Comparison of ENCODE assay signal across 2 cellular contexts in the genomic region with DNA sequence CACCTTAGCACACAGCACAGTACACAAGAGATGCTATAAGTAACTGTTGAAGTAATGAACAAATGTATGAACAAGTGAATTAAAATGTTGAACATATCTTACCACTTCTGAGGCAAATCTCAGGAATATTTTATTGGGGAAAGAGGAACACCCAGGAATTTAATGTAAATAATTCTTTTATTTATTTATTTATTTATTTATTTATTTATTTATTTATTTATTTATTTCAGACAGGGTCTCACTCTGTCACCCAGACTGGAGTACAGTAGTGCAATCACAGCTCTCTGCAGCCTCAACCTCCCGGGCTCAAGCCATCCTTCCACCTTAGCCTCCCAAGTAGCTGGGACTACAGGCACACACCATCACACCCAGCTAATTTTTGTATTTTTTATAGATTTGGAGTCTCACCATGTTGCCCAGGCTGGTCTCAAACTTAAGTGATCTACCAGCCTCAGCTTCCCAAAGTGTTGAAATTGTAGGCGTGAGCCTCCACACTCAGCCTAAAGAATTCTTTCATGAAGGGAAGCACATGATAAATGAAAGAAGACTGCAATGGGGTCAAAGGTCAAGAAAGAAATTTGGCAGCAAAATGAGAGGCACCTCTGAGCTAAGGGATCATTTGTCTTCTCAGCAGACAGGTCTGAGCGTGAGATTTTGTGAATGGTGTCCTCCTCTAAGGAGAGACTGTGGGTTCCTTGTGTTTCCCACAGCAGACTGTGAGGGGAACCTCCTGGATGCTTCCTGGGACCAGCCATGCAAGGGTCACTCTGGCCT.
TF ChIP-seq lines count a peak whose summit lies in the region.

No MANE protein-coding gene starts in this region.

TF ChIP-seq in GM23338, 12 proteins besides CTCF, POLR2A, EP300 and RAD21:
- TF ChIP-seq ZNF331 (CRISPR knock-in tag; IDR thresholded peaks at IDR 0.05; ENCODE audit: low read depth) (no peak), CREB1 (CRISPR knock-in tag; IDR thresholded peaks at IDR 0.05; ENCODE audit: low read depth) (no peak), POLR2AphosphoS5 (IDR thresholded peaks at IDR 0.05; ENCODE audit: low read depth) (no peak), JUNB (IDR thresholded peaks at IDR 0.05; ENCODE audit: unreplicated experiment) (no peak), ZNF114 (CRISPR knock-in tag; IDR thresholded peaks at IDR 0.05) (no peak)
- TF ChIP-seq, protein P1, sequence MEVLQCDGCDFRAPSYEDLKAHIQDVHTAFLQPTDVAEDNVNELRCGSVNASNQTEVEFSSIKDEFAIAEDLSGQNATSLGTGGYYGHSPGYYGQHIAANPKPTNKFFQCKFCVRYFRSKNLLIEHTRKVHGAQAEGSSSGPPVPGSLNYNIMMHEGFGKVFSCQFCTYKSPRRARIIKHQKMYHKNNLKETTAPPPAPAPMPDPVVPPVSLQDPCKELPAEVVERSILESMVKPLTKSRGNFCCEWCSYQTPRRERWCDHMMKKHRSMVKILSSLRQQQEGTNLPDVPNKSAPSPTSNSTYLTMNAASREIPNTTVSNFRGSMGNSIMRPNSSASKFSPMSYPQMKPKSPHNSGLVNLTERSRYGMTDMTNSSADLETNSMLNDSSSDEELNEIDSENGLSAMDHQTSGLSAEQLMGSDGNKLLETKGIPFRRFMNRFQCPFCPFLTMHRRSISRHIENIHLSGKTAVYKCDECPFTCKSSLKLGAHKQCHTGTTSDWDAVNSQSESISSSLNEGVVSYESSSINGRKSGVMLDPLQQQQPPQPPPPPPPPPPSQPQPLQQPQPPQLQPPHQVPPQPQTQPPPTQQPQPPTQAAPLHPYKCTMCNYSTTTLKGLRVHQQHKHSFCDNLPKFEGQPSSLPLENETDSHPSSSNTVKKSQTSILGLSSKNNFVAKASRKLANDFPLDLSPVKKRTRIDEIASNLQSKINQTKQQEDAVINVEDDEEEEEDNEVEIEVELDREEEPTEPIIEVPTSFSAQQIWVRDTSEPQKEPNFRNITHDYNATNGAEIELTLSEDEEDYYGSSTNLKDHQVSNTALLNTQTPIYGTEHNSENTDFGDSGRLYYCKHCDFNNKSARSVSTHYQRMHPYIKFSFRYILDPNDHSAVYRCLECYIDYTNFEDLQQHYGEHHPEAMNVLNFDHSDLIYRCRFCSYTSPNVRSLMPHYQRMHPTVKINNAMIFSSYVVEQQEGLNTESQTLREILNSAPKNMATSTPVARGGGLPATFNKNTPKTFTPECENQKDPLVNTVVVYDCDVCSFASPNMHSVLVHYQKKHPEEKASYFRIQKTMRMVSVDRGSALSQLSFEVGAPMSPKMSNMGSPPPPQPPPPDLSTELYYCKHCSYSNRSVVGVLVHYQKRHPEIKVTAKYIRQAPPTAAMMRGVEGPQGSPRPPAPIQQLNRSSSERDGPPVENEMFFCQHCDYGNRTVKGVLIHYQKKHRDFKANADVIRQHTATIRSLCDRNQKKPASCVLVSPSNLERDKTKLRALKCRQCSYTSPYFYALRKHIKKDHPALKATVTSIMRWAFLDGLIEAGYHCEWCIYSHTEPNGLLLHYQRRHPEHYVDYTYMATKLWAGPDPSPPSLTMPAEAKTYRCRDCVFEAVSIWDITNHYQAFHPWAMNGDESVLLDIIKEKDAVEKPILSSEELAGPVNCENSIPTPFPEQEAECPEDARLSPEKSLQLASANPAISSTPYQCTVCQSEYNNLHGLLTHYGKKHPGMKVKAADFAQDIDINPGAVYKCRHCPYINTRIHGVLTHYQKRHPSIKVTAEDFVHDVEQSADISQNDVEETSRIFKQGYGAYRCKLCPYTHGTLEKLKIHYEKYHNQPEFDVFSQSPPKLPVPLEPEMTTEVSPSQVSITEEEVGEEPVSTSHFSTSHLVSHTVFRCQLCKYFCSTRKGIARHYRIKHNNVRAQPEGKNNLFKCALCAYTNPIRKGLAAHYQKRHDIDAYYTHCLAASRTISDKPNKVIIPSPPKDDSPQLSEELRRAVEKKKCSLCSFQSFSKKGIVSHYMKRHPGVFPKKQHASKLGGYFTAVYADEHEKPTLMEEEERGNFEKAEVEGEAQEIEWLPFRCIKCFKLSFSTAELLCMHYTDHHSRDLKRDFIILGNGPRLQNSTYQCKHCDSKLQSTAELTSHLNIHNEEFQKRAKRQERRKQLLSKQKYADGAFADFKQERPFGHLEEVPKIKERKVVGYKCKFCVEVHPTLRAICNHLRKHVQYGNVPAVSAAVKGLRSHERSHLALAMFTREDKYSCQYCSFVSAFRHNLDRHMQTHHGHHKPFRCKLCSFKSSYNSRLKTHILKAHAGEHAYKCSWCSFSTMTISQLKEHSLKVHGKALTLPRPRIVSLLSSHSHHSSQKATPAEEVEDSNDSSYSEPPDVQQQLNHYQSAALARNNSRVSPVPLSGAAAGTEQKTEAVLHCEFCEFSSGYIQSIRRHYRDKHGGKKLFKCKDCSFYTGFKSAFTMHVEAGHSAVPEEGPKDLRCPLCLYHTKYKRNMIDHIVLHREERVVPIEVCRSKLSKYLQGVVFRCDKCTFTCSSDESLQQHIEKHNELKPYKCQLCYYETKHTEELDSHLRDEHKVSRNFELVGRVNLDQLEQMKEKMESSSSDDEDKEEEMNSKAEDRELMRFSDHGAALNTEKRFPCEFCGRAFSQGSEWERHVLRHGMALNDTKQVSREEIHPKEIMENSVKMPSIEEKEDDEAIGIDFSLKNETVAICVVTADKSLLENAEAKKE (CRISPR knock-in tag; IDR thresholded peaks at IDR 0.05) = no peak
- TF ChIP-seq, protein P2, sequence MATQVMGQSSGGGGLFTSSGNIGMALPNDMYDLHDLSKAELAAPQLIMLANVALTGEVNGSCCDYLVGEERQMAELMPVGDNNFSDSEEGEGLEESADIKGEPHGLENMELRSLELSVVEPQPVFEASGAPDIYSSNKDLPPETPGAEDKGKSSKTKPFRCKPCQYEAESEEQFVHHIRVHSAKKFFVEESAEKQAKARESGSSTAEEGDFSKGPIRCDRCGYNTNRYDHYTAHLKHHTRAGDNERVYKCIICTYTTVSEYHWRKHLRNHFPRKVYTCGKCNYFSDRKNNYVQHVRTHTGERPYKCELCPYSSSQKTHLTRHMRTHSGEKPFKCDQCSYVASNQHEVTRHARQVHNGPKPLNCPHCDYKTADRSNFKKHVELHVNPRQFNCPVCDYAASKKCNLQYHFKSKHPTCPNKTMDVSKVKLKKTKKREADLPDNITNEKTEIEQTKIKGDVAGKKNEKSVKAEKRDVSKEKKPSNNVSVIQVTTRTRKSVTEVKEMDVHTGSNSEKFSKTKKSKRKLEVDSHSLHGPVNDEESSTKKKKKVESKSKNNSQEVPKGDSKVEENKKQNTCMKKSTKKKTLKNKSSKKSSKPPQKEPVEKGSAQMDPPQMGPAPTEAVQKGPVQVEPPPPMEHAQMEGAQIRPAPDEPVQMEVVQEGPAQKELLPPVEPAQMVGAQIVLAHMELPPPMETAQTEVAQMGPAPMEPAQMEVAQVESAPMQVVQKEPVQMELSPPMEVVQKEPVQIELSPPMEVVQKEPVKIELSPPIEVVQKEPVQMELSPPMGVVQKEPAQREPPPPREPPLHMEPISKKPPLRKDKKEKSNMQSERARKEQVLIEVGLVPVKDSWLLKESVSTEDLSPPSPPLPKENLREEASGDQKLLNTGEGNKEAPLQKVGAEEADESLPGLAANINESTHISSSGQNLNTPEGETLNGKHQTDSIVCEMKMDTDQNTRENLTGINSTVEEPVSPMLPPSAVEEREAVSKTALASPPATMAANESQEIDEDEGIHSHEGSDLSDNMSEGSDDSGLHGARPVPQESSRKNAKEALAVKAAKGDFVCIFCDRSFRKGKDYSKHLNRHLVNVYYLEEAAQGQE (IDR thresholded peaks at IDR 0.05; ENCODE audit: unreplicated experiment) = no peak
- TF ChIP-seq, protein P3, sequence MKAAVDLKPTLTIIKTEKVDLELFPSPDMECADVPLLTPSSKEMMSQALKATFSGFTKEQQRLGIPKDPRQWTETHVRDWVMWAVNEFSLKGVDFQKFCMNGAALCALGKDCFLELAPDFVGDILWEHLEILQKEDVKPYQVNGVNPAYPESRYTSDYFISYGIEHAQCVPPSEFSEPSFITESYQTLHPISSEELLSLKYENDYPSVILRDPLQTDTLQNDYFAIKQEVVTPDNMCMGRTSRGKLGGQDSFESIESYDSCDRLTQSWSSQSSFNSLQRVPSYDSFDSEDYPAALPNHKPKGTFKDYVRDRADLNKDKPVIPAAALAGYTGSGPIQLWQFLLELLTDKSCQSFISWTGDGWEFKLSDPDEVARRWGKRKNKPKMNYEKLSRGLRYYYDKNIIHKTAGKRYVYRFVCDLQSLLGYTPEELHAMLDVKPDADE (IDR thresholded peaks at IDR 0.05) = no peak

TF ChIP-seq in K562, 482 proteins besides CTCF, POLR2A, EP300 and RAD21 (continues in another document):
- TF ChIP-seq NR2C1 (IDR thresholded peaks at IDR 0.05) = peak; percentile 69
- TF ChIP-seq NR2C1 (tag; IDR thresholded peaks at IDR 0.05) = peak; percentile 79
- TF ChIP-seq ZC3H8 (IDR thresholded peaks at IDR 0.05) = no peak
- TF ChIP-seq, protein P4, sequence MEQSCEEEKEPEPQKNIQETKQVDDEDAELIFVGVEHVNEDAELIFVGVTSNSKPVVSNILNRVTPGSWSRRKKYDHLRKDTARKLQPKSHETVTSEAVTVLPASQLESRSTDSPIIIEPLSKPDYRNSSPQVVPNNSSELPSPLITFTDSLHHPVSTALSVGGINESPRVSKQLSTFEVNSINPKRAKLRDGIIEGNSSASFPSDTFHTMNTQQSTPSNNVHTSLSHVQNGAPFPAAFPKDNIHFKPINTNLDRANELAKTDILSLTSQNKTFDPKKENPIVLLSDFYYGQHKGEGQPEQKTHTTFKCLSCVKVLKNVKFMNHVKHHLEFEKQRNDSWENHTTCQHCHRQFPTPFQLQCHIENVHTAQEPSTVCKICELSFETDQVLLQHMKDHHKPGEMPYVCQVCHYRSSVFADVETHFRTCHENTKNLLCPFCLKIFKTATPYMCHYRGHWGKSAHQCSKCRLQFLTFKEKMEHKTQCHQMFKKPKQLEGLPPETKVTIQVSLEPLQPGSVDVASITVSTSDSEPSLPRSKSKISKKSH (CRISPR knock-in tag; IDR thresholded peaks at IDR 0.05) = no peak
- no peak for TF ChIP-seq NFIX (CRISPR knock-in tag; IDR thresholded peaks at IDR 0.05; ENCODE audit: low read depth)
- no peak for TF ChIP-seq POLR2H (tag; IDR thresholded peaks at IDR 0.05; ENCODE audit: low read depth)
- TF ChIP-seq ZNF699 (CRISPR knock-in tag; IDR thresholded peaks at IDR 0.05; ENCODE audit: insufficient replicate concordance) = no peak
- no peak for TF ChIP-seq GATA2 (CRISPR knock-in tag; IDR thresholded peaks at IDR 0.05)
- TF ChIP-seq, protein P5, sequence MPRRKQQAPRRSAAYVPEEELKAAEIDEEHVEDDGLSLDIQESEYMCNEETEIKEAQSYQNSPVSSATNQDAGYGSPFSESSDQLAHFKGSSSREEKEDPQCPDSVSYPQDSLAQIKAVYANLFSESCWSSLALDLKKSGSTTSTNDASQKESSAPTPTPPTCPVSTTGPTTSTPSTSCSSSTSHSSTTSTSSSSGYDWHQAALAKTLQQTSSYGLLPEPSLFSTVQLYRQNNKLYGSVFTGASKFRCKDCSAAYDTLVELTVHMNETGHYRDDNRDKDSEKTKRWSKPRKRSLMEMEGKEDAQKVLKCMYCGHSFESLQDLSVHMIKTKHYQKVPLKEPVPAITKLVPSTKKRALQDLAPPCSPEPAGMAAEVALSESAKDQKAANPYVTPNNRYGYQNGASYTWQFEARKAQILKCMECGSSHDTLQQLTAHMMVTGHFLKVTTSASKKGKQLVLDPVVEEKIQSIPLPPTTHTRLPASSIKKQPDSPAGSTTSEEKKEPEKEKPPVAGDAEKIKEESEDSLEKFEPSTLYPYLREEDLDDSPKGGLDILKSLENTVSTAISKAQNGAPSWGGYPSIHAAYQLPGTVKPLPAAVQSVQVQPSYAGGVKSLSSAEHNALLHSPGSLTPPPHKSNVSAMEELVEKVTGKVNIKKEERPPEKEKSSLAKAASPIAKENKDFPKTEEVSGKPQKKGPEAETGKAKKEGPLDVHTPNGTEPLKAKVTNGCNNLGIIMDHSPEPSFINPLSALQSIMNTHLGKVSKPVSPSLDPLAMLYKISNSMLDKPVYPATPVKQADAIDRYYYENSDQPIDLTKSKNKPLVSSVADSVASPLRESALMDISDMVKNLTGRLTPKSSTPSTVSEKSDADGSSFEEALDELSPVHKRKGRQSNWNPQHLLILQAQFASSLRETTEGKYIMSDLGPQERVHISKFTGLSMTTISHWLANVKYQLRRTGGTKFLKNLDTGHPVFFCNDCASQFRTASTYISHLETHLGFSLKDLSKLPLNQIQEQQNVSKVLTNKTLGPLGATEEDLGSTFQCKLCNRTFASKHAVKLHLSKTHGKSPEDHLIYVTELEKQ (CRISPR knock-in tag; IDR thresholded peaks at IDR 0.05) = no peak
- TF ChIP-seq ZNF354B (CRISPR knock-in tag; IDR thresholded peaks at IDR 0.05) = no peak
- TF ChIP-seq TFE3 (CRISPR knock-in tag; IDR thresholded peaks at IDR 0.05) = no peak
- TF ChIP-seq ZNF717 (CRISPR knock-in tag; IDR thresholded peaks at IDR 0.05) = no peak
- no peak for TF ChIP-seq ZNF668 (CRISPR knock-in tag; IDR thresholded peaks at IDR 0.05)
- TF ChIP-seq ZNF696 (CRISPR knock-in tag; conservative IDR thresholded peaks at IDR 0.05) = no peak
- TF ChIP-seq TBP (optimal IDR thresholded peaks at IDR 0.05; ENCODE audit: low read depth, low read length) = no peak
- TF ChIP-seq IFI16 (CRISPR knock-in tag; IDR thresholded peaks at IDR 0.05) = no peak
- no peak for TF ChIP-seq ZNF263 (CRISPR knock-in tag; IDR thresholded peaks at IDR 0.05; ENCODE audit: borderline replicate concordance)
- no peak for TF ChIP-seq ZNF133 (CRISPR knock-in tag; IDR thresholded peaks at IDR 0.05)
- TF ChIP-seq NCOA4 (IDR thresholded peaks at IDR 0.05; ENCODE audit: partially characterized antibody) = no peak
- no peak for TF ChIP-seq ARID2 (IDR thresholded peaks at IDR 0.05)
- no peak for TF ChIP-seq ZNF23 (CRISPR knock-in tag; IDR thresholded peaks at IDR 0.05)
- no peak for TF ChIP-seq OTX1 (CRISPR knock-in tag; IDR thresholded peaks at IDR 0.05)
- TF ChIP-seq YY1 (IDR thresholded peaks at IDR 0.05; ENCODE audit: borderline replicate concordance in 1 of 3, control insufficient read depth in 1 of 3, extremely low read depth in 1 of 3, insufficient read depth in 3 of 3, insufficient read length in 1 of 3, insufficient replicate concordance in 2 of 3, low read depth in 1 of 3, low read length in 2 of 3) = no peak
- TF ChIP-seq MCM5 (IDR thresholded peaks at IDR 0.05; ENCODE audit: low read depth) = no peak
- TF ChIP-seq NR2C2 (CRISPR knock-in tag; IDR thresholded peaks at IDR 0.05) = no peak
- peak; percentile 63 for TF ChIP-seq NR2C2 (tag; IDR thresholded peaks at IDR 0.05)
- no peak for TF ChIP-seq TAF1 (IDR thresholded peaks at IDR 0.05; ENCODE audit: control insufficient read depth, extremely low read depth, insufficient read depth, low read length, severe bottlenecking)
- TF ChIP-seq, protein P6, sequence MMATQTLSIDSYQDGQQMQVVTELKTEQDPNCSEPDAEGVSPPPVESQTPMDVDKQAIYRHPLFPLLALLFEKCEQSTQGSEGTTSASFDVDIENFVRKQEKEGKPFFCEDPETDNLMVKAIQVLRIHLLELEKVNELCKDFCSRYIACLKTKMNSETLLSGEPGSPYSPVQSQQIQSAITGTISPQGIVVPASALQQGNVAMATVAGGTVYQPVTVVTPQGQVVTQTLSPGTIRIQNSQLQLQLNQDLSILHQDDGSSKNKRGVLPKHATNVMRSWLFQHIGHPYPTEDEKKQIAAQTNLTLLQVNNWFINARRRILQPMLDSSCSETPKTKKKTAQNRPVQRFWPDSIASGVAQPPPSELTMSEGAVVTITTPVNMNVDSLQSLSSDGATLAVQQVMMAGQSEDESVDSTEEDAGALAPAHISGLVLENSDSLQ (IDR thresholded peaks at IDR 0.05) = 0 out of 2 replicates have a peak, but pooled peaks have one; percentile 12
